In the genomic region with DNA sequence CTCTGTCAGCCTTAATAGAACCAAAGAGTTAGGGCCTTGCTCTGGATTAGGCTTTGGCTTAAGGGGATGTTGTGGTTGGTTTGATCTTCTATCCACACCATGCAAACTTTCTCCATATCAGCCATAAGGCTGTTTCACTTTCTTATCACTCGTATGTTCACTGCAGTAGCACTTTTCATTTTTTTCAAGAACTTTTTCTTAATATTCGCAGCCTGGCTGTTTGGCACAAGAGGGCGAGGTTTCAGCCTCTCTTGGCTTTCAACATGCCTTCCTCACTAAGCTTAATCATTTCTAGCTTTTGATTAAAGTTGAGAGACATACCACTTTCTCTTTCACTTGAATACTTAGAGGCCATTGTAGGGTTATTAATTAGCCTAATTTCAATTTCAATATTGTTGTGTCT, we compare ENCODE assay signal across 13 cellular contexts.
DNase-seq lines count a peak whose midpoint lies in the region; ATAC-seq and TF ChIP-seq lines count a peak whose summit lies in the region.
"Had no signal": no experiment of that assay in that cellular context is flagged by ENCODE, and none has a peak within 500 bp of the region (broad histone marks: within the 10 kb centered on the region; RNA-seq: fewer than 3 reads in every experiment).

No MANE protein-coding gene starts in this region.

- no peaks in the 10 kb centered on the region for H3K36me3 ChIP-seq in naive thymus-derived CD4-positive, alpha-beta T cell (ENCODE audit: control insufficient read depth in 2 of 3, insufficient read depth in 3 of 3, low read length in 3 of 3)
- no peaks in the 10 kb centered on the region for H3K36me3 ChIP-seq in prostate gland
- H3K36me3 ChIP-seq: gastroesophageal sphincter, neural progenitor cell, WERI-Rb-1 had no signal

- CTCF ChIA-PET in naive thymus-derived CD4-positive, alpha-beta T cell (lab: Charles Lee): no interaction called here

- no peaks in the 10 kb centered on the region for H3K27me3 ChIP-seq in naive thymus-derived CD4-positive, alpha-beta T cell (ENCODE audit: control insufficient read depth in 2 of 2, insufficient read depth in 2 of 2, low read length in 2 of 2)
- H3K27me3 ChIP-seq in prostate gland (replicated peaks; ENCODE audit: insufficient read depth): no peaks in the 10 kb centered on the region
- H3K27me3 ChIP-seq: gastroesophageal sphincter, neural progenitor cell had no signal

- intact Hi-C loops in activated CD4-positive, alpha-beta T cell treated with anti-CD3 and anti-CD28 coated beads, Interleukin-2, amount 10 ng/mL, durations not matched to agents 24 days and 14 days (cut with micrococcal nuclease): loop anchor here (10.0 kb wide), 1 partner anchor 339 kb away; no protein-coding TSS in a partner anchor
- intact Hi-C loops in naive thymus-derived CD4-positive, alpha-beta T cell (cut with micrococcal nuclease): loop anchor here (5.0 to 10.0 kb wide), 4 partner anchors 54 to 194 kb away; a partner anchor contains a TSS
- intact Hi-C loops in prostate gland (cut with DNase I): no loop called here

- peak overlapping the region; percentile 11 for H3K27ac Mint-ChIP-seq in activated CD4-positive, alpha-beta T cell treated with anti-CD3 and anti-CD28 coated beads, Interleukin-2, amount 10 ng/mL, durations not matched to agents 24 days and 14 days
- H3K27ac Mint-ChIP-seq in naive thymus-derived CD4-positive, alpha-beta T cell: peak overlapping the region; percentile 2 to 90 (median 71)
- H3K27ac Mint-ChIP-seq: neural progenitor cell had no signal

- H3K36me3 Mint-ChIP-seq in activated CD4-positive, alpha-beta T cell treated with anti-CD3 and anti-CD28 coated beads, Interleukin-2, amount 10 ng/mL, durations not matched to agents 24 days and 14 days (ENCODE audit: low read depth): no peaks in the 10 kb centered on the region
- peaks cover 0 to 4% (median 0%) of the 10 kb centered on the region in 5 donors for H3K36me3 Mint-ChIP-seq in naive thymus-derived CD4-positive, alpha-beta T cell

- no peak overlapping the region for H3K4me3 ChIP-seq in naive thymus-derived CD4-positive, alpha-beta T cell (ENCODE audit: low read length)
- H3K4me3 ChIP-seq in prostate gland: no peak overlapping the region
- H3K4me3 ChIP-seq: gastroesophageal sphincter, neural progenitor cell had no signal

- peaks cover 5% of the 10 kb centered on the region for H3K27me3 Mint-ChIP-seq in activated CD4-positive, alpha-beta T cell treated with anti-CD3 and anti-CD28 coated beads, Interleukin-2, amount 10 ng/mL, durations not matched to agents 24 days and 14 days
- peaks cover 0 to 3% (median 0%) of the 10 kb centered on the region in 5 donors for H3K27me3 Mint-ChIP-seq in naive thymus-derived CD4-positive, alpha-beta T cell

- WGBS in prostate gland: 82% methylated on average over 3 of the region's 3 CpGs

- no peak for TF ChIP-seq POLR2A in prostate gland (IDR thresholded peaks at IDR 0.05)

- peak; percentile 64 for DNase-seq in activated CD4-positive, alpha-beta T cell treated with anti-CD3 and anti-CD28 coated beads, Interleukin-2, amount 10 ng/mL, durations not matched to agents 24 days and 14 days
- no peak for DNase-seq in activated CD4-positive, alpha-beta T cell treated with anti-CD3 and anti-CD28 coated beads, Interleukin-2, amount 50 U/mL, for 48 hours
- DNase-seq in naive thymus-derived CD4-positive, alpha-beta T cell: peak in 2 of 9 donors; percentile 13 to 29
- no peak for DNase-seq in prostate gland (ENCODE audit: low spot score)
- no peak for DNase-seq in NCI-H2196 (lab: John Stamatoyannopoulos, UW; ENCODE audit: unreplicated experiment)
- DNase-seq: effector CD4-positive, alpha-beta T cell; NCI-H2227 treated with DMSO at 0.1 percent for 48 hours; WERI-Rb-1 had no signal

- H3K4me3 Mint-ChIP-seq in activated CD4-positive, alpha-beta T cell treated with anti-CD3 and anti-CD28 coated beads, Interleukin-2, amount 10 ng/mL, durations not matched to agents 24 days and 14 days: peak overlapping the region; percentile 12
- peak overlapping the region; percentile 1 to 65 (median 52) for H3K4me3 Mint-ChIP-seq in naive thymus-derived CD4-positive, alpha-beta T cell
- H3K4me3 Mint-ChIP-seq: neural progenitor cell had no signal

- peaks cover 13% of the 10 kb centered on the region for H3K4me1 Mint-ChIP-seq in activated CD4-positive, alpha-beta T cell treated with anti-CD3 and anti-CD28 coated beads, Interleukin-2, amount 10 ng/mL, durations not matched to agents 24 days and 14 days
- peaks cover 18 to 39% (median 28%) of the 10 kb centered on the region in 7 donors for H3K4me1 Mint-ChIP-seq in naive thymus-derived CD4-positive, alpha-beta T cell
- H3K4me1 Mint-ChIP-seq: neural progenitor cell had no signal

- no peaks in the 10 kb centered on the region for H3K9me3 ChIP-seq in naive thymus-derived CD4-positive, alpha-beta T cell (ENCODE audit: control insufficient read depth in 2 of 3, low read length in 3 of 3)
- H3K9me3 ChIP-seq in prostate gland: no peaks in the 10 kb centered on the region
- H3K9me3 ChIP-seq: gastroesophageal sphincter had no signal

- ATAC-seq in GM21447 (IDR thresholded peaks at IDR 0.05; ENCODE audit: unreplicated experiment): peak; percentile 61
- peak; percentile 68 for ATAC-seq in HG03378 (IDR thresholded peaks at IDR 0.05; ENCODE audit: unreplicated experiment)
- no peak for ATAC-seq in naive thymus-derived CD4-positive, alpha-beta T cell
- no peak for ATAC-seq in HG03439 (IDR thresholded peaks at IDR 0.05; ENCODE audit: unreplicated experiment)
- ATAC-seq: gastroesophageal sphincter had no signal

- no peak for TF ChIP-seq CTCF in prostate gland (IDR thresholded peaks at IDR 0.05)

- POLR2A ChIA-PET in naive thymus-derived CD4-positive, alpha-beta T cell (lab: Charles Lee): interaction anchor here (1.2 kb wide), 1 partner anchor 14 kb away, joined by 4 read pairs; no protein-coding TSS in a partner anchor

- H3K4me1 ChIP-seq in naive thymus-derived CD4-positive, alpha-beta T cell (ENCODE audit: control insufficient read depth in 2 of 2, insufficient read depth in 2 of 2, low read length in 2 of 2): peaks cover 4 to 12% of the 10 kb centered on the region in 2 donors
- no peaks in the 10 kb centered on the region for H3K4me1 ChIP-seq in prostate gland (replicated peaks)
- H3K4me1 ChIP-seq: gastroesophageal sphincter, neural progenitor cell had no signal

- H3K9me3 Mint-ChIP-seq in activated CD4-positive, alpha-beta T cell treated with anti-CD3 and anti-CD28 coated beads, Interleukin-2, amount 10 ng/mL, durations not matched to agents 24 days and 14 days: peaks cover 5% of the 10 kb centered on the region
- H3K9me3 Mint-ChIP-seq in naive thymus-derived CD4-positive, alpha-beta T cell: peaks cover 0 to 11% (median 2%) of the 10 kb centered on the region in 11 donors

- H3K27ac ChIP-seq in naive thymus-derived CD4-positive, alpha-beta T cell (ENCODE audit: low read depth, low read length): no peak overlapping the region
- H3K27ac ChIP-seq in prostate gland: no peak overlapping the region
- H3K27ac ChIP-seq: gastroesophageal sphincter, neural progenitor cell, WERI-Rb-1 had no signal

Comparison
In these comparisons a context has a peak if more than half of its experiments do, and no peak if none do; other contexts are left out.
1. ATAC-seq: peak in GM21447 (single experiment) and HG03378 (single experiment); none in naive thymus-derived CD4-positive, alpha-beta T cell (single experiment) and HG03439 (single experiment).